12 cellular contexts compared by ENCODE assay signal in the genomic region with DNA sequence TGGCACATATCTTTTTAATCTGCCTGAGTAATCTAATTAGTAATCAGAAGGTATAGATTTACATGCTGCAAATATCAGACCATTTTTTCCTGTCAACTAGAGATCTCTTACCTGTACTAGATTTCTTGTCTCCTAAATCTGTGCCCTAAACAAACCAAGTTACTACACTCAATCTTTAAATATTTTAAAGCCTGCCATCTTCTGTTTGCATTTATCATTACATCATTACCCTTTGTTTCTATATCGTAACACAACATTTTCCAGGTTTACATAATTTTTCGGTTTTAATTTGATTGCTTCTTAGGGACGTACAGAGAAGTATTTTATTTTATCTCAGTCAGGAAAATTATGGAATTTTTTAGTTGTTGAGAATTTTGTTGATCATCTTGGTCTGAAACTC. TPM values are rescaled to one million over a fixed set of nuclear protein-coding genes. Genes with fewer than 3 reads are reported as not detected.
DNase-seq lines count a peak whose midpoint lies in the region; ATAC-seq, FAIRE-seq and TF ChIP-seq lines count a peak whose summit lies in the region.
"Had no signal": no experiment of that assay in that cellular context is flagged by ENCODE, and none has a peak within 500 bp of the region (broad histone marks: within the 10 kb centered on the region; RNA-seq: fewer than 3 reads in every experiment).

No MANE protein-coding gene starts in this region.

- BruUV-seq in GM12878 (replicated peaks; lab: Mats Ljungman, UMichigan): no TSS peak

- H3K4me2 ChIP-seq in Loucy (ENCODE audit: low read depth, low read length, poor library complexity, severe bottlenecking): no peak overlapping the region
- H3K4me2 ChIP-seq in GM12878 (ENCODE audit: control insufficient read depth, insufficient read depth): no peak overlapping the region

- no peaks in the 10 kb centered on the region for H3K9me2 ChIP-seq in Loucy (replicated peaks; ENCODE audit: low read depth, low read length)

- CTCF ChIA-PET in GM12878 (lab: Yijun Ruan, JAX): interaction anchor here (0.9 to 3.6 kb wide), 11 partner anchors 10 to 241 kb away, joined by 3 to 23 read pairs (median 5); partner anchors contain the start of gene PSMA8

- TF ChIP-seq EP300 in GM12878 (IDR thresholded peaks at IDR 0.05; ENCODE audit: borderline replicate concordance in 1 of 2, control insufficient read depth in 1 of 2, low read depth in 2 of 2, low read length in 2 of 2): no peak

- intact Hi-C loops in GM12878 (cut with micrococcal nuclease; ENCODE audit: unreplicated experiment) (loop anchor here (1.0 kb wide), 1 partner anchor 238 kb away; no protein-coding TSS in a partner anchor), upper lobe of right lung (cut with DNase I) (no loop called here)

- RAD21 ChIA-PET in GM12878 (lab: Charles Lee; ENCODE audit: unreplicated experiment): interaction anchor here (1.5 to 2.3 kb wide), 2 partner anchors 116 to 238 kb away, joined by 3 to 13 read pairs; no protein-coding TSS in a partner anchor

- no peak overlapping the region for H3K9ac ChIP-seq in Loucy (ENCODE audit: low read depth, low read length, poor library complexity, severe bottlenecking)
- no peak overlapping the region for H3K9ac ChIP-seq in GM12878 (ENCODE audit: control insufficient read depth, insufficient read depth, low read length)

- SMC1A ChIA-PET in GM12878 (lab: Charles Lee; ENCODE audit: uncharacterized antibody, unreplicated experiment): interaction anchor here (1.3 to 3.1 kb wide), 11 partner anchors 12 to 238 kb away, joined by 3 to 14 read pairs (median 4); no protein-coding TSS in a partner anchor

- no peak for FAIRE-seq in GM12878 (lab: Jason Lieb, UNC)

- ATAC-seq in GM12878 (peak; percentile 61), upper lobe of right lung (no peak), HG03442 (IDR thresholded peaks at IDR 0.05; ENCODE audit: unreplicated experiment) (no peak)
- ATAC-seq: esophagus mucosa; stimulated activated naive CD8-positive, alpha-beta T cell treated with anti-CD3 and anti-CD28 coated beads, Interleukin-15, amount 100 ng/mL, for 72 hours had no signal

- H3K27ac ChIP-seq in GM12878 (ENCODE audit: control insufficient read depth, insufficient read depth) (no peak overlapping the region), upper lobe of right lung (no peak overlapping the region)

- POLR2A ChIA-PET in GM12878 (lab: Charles Lee): interaction anchor here (1.2 kb wide), 1 partner anchor 23 kb away, joined by 3 read pairs; no protein-coding TSS in a partner anchor

- H3K4me1 ChIP-seq in Loucy (ENCODE audit: insufficient read depth, low read length, poor library complexity, severe bottlenecking) (no peaks in the 10 kb centered on the region), GM12878 (ENCODE audit: control insufficient read depth, insufficient read depth, low read length) (no peaks in the 10 kb centered on the region), upper lobe of right lung (no peaks in the 10 kb centered on the region)

- H4K20me1 ChIP-seq in Loucy (ENCODE audit: insufficient read depth, low read length, poor library complexity, severe bottlenecking) (no peaks in the 10 kb centered on the region), GM12878 (ENCODE audit: control insufficient read depth, insufficient read depth) (no peaks in the 10 kb centered on the region)

- H3K4me3 ChIP-seq in Loucy (ENCODE audit: low read length, poor library complexity, severe bottlenecking) (no peak overlapping the region), GM12878 (no peak overlapping the region), upper lobe of right lung (no peak overlapping the region)
- H3K4me3 ChIP-seq: lung had no signal

- no peaks in the 10 kb centered on the region for H3K9me3 ChIP-seq in Loucy (ENCODE audit: insufficient read depth, low read depth, low read length)
- no peaks in the 10 kb centered on the region for H3K9me3 ChIP-seq in GM12878 (replicated peaks; ENCODE audit: control insufficient read depth, insufficient read depth, low read length)
- H3K9me3 ChIP-seq in upper lobe of right lung: no peaks in the 10 kb centered on the region

- no peaks in the 10 kb centered on the region for H3K36me3 ChIP-seq in Loucy (ENCODE audit: insufficient read depth, low read length)
- no peaks in the 10 kb centered on the region for H3K36me3 ChIP-seq in GM12878 (ENCODE audit: control insufficient read depth in 2 of 2, insufficient read depth in 2 of 2, low read length in 1 of 2)
- H3K36me3 ChIP-seq in upper lobe of right lung: no peaks in the 10 kb centered on the region

- no peaks in the 10 kb centered on the region for H3F3A ChIP-seq in Loucy (ENCODE audit: low read depth)

- H3K27me3 ChIP-seq in Loucy (ENCODE audit: insufficient read depth, low read length, poor library complexity, severe bottlenecking) (no peaks in the 10 kb centered on the region), GM12878 (replicated peaks in 1 of 2; ENCODE audit: control insufficient read depth in 2 of 2, insufficient read depth in 2 of 2, low read length in 1 of 2) (no peaks in the 10 kb centered on the region), upper lobe of right lung (no peaks in the 10 kb centered on the region)

- H2AFZ ChIP-seq in Loucy (ENCODE audit: low read length): no peak overlapping the region
- no peak overlapping the region for H2AFZ ChIP-seq in GM12878 (ENCODE audit: control insufficient read depth, low read depth, low read length)

- in situ Hi-C loops in GM12878 (cut with MboI): loop anchor here (10.0 kb wide), 1 partner anchor 235 kb away; no protein-coding TSS in a partner anchor

- no peaks in the 10 kb centered on the region for H3K79me2 ChIP-seq in Loucy (ENCODE audit: insufficient read depth, low read length)
- H3K79me2 ChIP-seq in GM12878 (ENCODE audit: control insufficient read depth, insufficient read depth, low read length): no peaks in the 10 kb centered on the region

- TF ChIP-seq CTCF in Loucy (conservative IDR thresholded peaks at IDR 0.05; ENCODE audit: low read length) (peak; percentile 64), GM12878 (IDR thresholded peaks at IDR 0.05 in 2 of 3, conservative IDR thresholded peaks at IDR 0.05 in 1 of 3; ENCODE audit: control insufficient read depth in 2 of 3, extremely low read depth in 1 of 3, insufficient read depth in 1 of 3, low read depth in 3 of 3, low read length in 3 of 3) (peak in 2 of 3 experiments; percentile 2 to 10; a peak in 1 of 6 replicates), upper lobe of right lung (IDR thresholded peaks at IDR 0.05) (no peak)

- TF ChIP-seq POLR2A in GM12878 (IDR thresholded peaks at IDR 0.05; ENCODE audit: low read depth, low read length): no peak

- WGBS in GM12878 (ENCODE audit: insufficient coverage, insufficient replicate concordance, low lambda C conversion rate, missing lambda C conversion rate): 30% methylated on average over 3 of the region's 3 CpGs

- DNase-seq in SHP77 treated with DMSO at 0.1 percent for 48 hours (lab: John Stamatoyannopoulos, UW) (peak; percentile 1), SHP77 (lab: John Stamatoyannopoulos, UW) (no peak), GM12878 (ENCODE audit: low read depth, low spot score) (no peak), pons (ENCODE audit: low spot score) (peak; percentile 15), upper lobe of right lung (no peak), NCI-H526 (lab: John Stamatoyannopoulos, UW) (no peak)
- DNase-seq: activated gamma-delta T cell; stimulated activated naive CD8-positive, alpha-beta T cell treated with anti-CD3 and anti-CD28 coated beads, Interleukin-15, amount 100 ng/mL, for 72 hours had no signal

- peak; percentile 29 for TF ChIP-seq RAD21 in GM12878 (IDR thresholded peaks at IDR 0.05; ENCODE audit: insufficient read depth, low read depth, low read length)

TF ChIP-seq in GM12878, 131 proteins besides CTCF, POLR2A, EP300 and RAD21 (continues in another document):
- peak; percentile 79 for TF ChIP-seq ATF7 (IDR thresholded peaks at IDR 0.05; ENCODE audit: low read depth)
- TF ChIP-seq, protein P1, sequence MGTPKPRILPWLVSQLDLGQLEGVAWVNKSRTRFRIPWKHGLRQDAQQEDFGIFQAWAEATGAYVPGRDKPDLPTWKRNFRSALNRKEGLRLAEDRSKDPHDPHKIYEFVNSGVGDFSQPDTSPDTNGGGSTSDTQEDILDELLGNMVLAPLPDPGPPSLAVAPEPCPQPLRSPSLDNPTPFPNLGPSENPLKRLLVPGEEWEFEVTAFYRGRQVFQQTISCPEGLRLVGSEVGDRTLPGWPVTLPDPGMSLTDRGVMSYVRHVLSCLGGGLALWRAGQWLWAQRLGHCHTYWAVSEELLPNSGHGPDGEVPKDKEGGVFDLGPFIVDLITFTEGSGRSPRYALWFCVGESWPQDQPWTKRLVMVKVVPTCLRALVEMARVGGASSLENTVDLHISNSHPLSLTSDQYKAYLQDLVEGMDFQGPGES (IDR thresholded peaks at IDR 0.05): no peak
- no peak for TF ChIP-seq SIX5 (IDR thresholded peaks at IDR 0.05; ENCODE audit: low read depth, low read length, severe bottlenecking)
- peak; percentile 33; the same call in 1 of the 2 replicates for TF ChIP-seq SMC3 (IDR thresholded peaks at IDR 0.05; ENCODE audit: borderline replicate concordance, low read length)
- no peak for TF ChIP-seq RBBP5 (conservative IDR thresholded peaks at IDR 0.05)
- TF ChIP-seq, protein P2, sequence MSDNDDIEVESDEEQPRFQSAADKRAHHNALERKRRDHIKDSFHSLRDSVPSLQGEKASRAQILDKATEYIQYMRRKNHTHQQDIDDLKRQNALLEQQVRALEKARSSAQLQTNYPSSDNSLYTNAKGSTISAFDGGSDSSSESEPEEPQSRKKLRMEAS (IDR thresholded peaks at IDR 0.05; ENCODE audit: low read depth, low read length): no peak
- no peak for TF ChIP-seq HDAC2 (IDR thresholded peaks at IDR 0.05)
- TF ChIP-seq MTA2 (IDR thresholded peaks at IDR 0.05; ENCODE audit: low read depth): no peak
- TF ChIP-seq WRNIP1 (IDR thresholded peaks at IDR 0.05; ENCODE audit: borderline replicate concordance, low read depth, low read length): no peak

RNA-seq across cellular contexts. Expression of gene PSMA8, which starts 25.7 kb away (rescaled TPM):
- not detected in 2 replicates for total RNA-seq in GM12878 (2013; cell fraction: nucleolus; rRNA removed)
- total RNA-seq in GM12878 (2014; rRNA removed): not detected in 2 replicates
- total RNA-seq in GM12878 (2014; rRNA removed; fragmentation: Illumina TruSeq; extraction: Trizol): not detected in 2 replicates
- total RNA-seq in GM12878 (2021): not detected in 2 replicates
- polyA plus RNA-seq in GM12878 (2011; ENCODE audit: low read depth): not detected
- 0.13 and 0.15 TPM in 2 replicates for polyA plus RNA-seq in GM12878 (2011; rRNA removed)
- polyA plus RNA-seq in GM12878 (2011; cell fraction: cytosol; rRNA removed): not detected in 2 replicates
- polyA plus RNA-seq in GM12878 (2011; cell fraction: nucleus; rRNA removed): not detected in 2 replicates
- 0.16 TPM in 1 of 2 replicates, not detected in the other for polyA plus RNA-seq in GM12878 (2012)
- polyA plus RNA-seq in GM12878 (2014; fragmentation: Illumina TruSeq; extraction: Trizol): 0.07 TPM in 1 of 2 replicates, not detected in the other
- polyA plus RNA-seq in GM12878 (2014; fragmentation: Nextera tagmentation; extraction: Ambion mirVana): under 1 TPM; 0.07 to 0.11 TPM
- polyA plus RNA-seq in GM12878 (2014; rRNA removed): not detected in 2 replicates
- not detected for polyA plus RNA-seq in GM12878 (2016; fragmentation: Nextera tagmentation; extraction: Ambion mirVana)
- polyA minus RNA-seq in GM12878 (2011; rRNA and poly(A)+ RNA removed): not detected in 2 replicates
- polyA minus RNA-seq in GM12878 (2011; cell fraction: cytosol; rRNA and poly(A)+ RNA removed): not detected in 2 replicates
- polyA minus RNA-seq in GM12878 (2011; cell fraction: nucleus; rRNA and poly(A)+ RNA removed): not detected in 2 replicates
- total RNA-seq in upper lobe of right lung: not detected
- total RNA-seq: esophagus mucosa, lung had no signal

Comparison
In these comparisons a context has a peak if more than half of its experiments do, and no peak if none do; other contexts are left out.
1. DNase-seq: peak in SHP77 treated with DMSO at 0.1 percent for 48 hours (single experiment) and pons (single experiment); none in SHP77 (0 of 2), GM12878 (single experiment), upper lobe of right lung (single experiment) and NCI-H526 (0 of 2).